1 cellular context compared by ENCODE assay signal in genomic region chr1:204287466-204287881, GRCh38.
TF ChIP-seq lines count a peak whose summit lies in the region.

No MANE protein-coding gene starts in this region.

TF ChIP-seq in A549, 52 proteins besides CTCF, POLR2A, EP300 and RAD21 (continued from another document):
- TF ChIP-seq E2F6 (IDR thresholded peaks at IDR 0.05; ENCODE audit: borderline replicate concordance, low read depth) (no peak), CHD2 (IDR thresholded peaks at IDR 0.05; ENCODE audit: low read length, partially characterized antibody) (no peak), FOXS1 (CRISPR knock-in tag; IDR thresholded peaks at IDR 0.05) (no peak), NPAS2 (CRISPR knock-in tag; IDR thresholded peaks at IDR 0.05; ENCODE audit: borderline replicate concordance) (no peak), CBX2 (IDR thresholded peaks at IDR 0.05; ENCODE audit: borderline replicate concordance, low read depth) (no peak), HEYL (CRISPR knock-in tag; IDR thresholded peaks at IDR 0.05) (no peak), NFE2L2 (conservative IDR thresholded peaks at IDR 0.05; ENCODE audit: low read length) (no peak), TFCP2L1 (CRISPR knock-in tag; IDR thresholded peaks at IDR 0.05) (no peak), CHD4 (IDR thresholded peaks at IDR 0.05; ENCODE audit: borderline replicate concordance) (no peak)
